ENCODE assay signal across 9 cellular contexts in genomic region chr19:18208098-18208951, GRCh38. TPM values are rescaled to one million over a fixed set of nuclear protein-coding genes. Genes with fewer than 3 reads are reported as not detected.
DNase-seq lines count a peak whose midpoint lies in the region; TF ChIP-seq lines count a peak whose summit lies in the region.
"Had no signal": no experiment of that assay in that cellular context is flagged by ENCODE, and none has a peak within 500 bp of the region (broad histone marks: within the 10 kb centered on the region; RNA-seq: fewer than 3 reads in every experiment).

No MANE protein-coding gene starts in this region.

- H3K4me3 Mint-ChIP-seq in endothelial cell (ENCODE audit: unreplicated experiment), result no peak overlapping the region
- H3K4me3 Mint-ChIP-seq: stimulated activated naive CD8-positive, alpha-beta T cell treated with anti-CD3 and anti-CD28 coated beads, Interleukin-15, Interleukin-2, amounts not matched to agents 100 ng/mL and 50 ng/mL, for 24 hours had no signal

- no peak overlapping the region for H3K27ac Mint-ChIP-seq in endothelial cell (ENCODE audit: unreplicated experiment)
- H3K27ac Mint-ChIP-seq: stimulated activated naive CD8-positive, alpha-beta T cell treated with anti-CD3 and anti-CD28 coated beads, Interleukin-15, Interleukin-2, amounts not matched to agents 100 ng/mL and 50 ng/mL, for 24 hours had no signal

- H3K9me3 ChIP-seq in ovary, result no peaks in the 10 kb centered on the region

- H3K9me3 Mint-ChIP-seq in endothelial cell (ENCODE audit: unreplicated experiment), result no peaks in the 10 kb centered on the region
- H3K9me3 Mint-ChIP-seq: stimulated activated naive CD8-positive, alpha-beta T cell treated with anti-CD3 and anti-CD28 coated beads, Interleukin-15, Interleukin-2, amounts not matched to agents 100 ng/mL and 50 ng/mL, for 24 hours had no signal

- H3K36me3 ChIP-seq in ovary, result no peaks in the 10 kb centered on the region

- in situ Hi-C loops in ACHN (cut with HindIII; ENCODE audit: low pct_ligation_motif_present, low pct_unique_long_range_greater_than_20kb, low sequenced_read_pairs), result no loop called here

- H3K27me3 Mint-ChIP-seq in endothelial cell (ENCODE audit: unreplicated experiment), result peaks cover 12% of the 10 kb centered on the region
- H3K27me3 Mint-ChIP-seq: stimulated activated naive CD8-positive, alpha-beta T cell treated with anti-CD3 and anti-CD28 coated beads, Interleukin-15, Interleukin-2, amounts not matched to agents 100 ng/mL and 50 ng/mL, for 24 hours had no signal

- peaks cover under 1% of the 10 kb centered on the region for H3K4me1 Mint-ChIP-seq in endothelial cell (ENCODE audit: unreplicated experiment)

- no peaks in the 10 kb centered on the region for H3K27me3 ChIP-seq in ovary

- no peak overlapping the region for H3K4me3 ChIP-seq in WI38 (ENCODE audit: low read depth, low read length)
- H3K4me3 ChIP-seq in ovary, result no peak overlapping the region

- no peak overlapping the region for H3K27ac ChIP-seq in ovary

- H3K4me1 ChIP-seq in ovary (ENCODE audit: insufficient read depth), result peaks cover 2% of the 10 kb centered on the region

- WGBS in ovary, 3 donors, result 8 to 10% (median 8%) methylated on average over 31 to 32 of the region's 32 CpGs

- TF ChIP-seq CTCF in AG09319 (IDR thresholded peaks at IDR 0.05; ENCODE audit: low read depth, low read length) (peak; percentile 43), WI38 (IDR thresholded peaks at IDR 0.05; ENCODE audit: low read depth, low read length) (0 out of 2 replicates have a peak, but pooled peaks have one; percentile 36), endothelial cell (IDR thresholded peaks at IDR 0.05; ENCODE audit: unreplicated experiment) (peak; percentile 78), ovary (IDR thresholded peaks at IDR 0.05) (peak in 2 of 3 donors; percentile 20 to 33)

- no peaks in the 10 kb centered on the region for H3K36me3 Mint-ChIP-seq in endothelial cell (ENCODE audit: low read depth, unreplicated experiment)

- no peak for TF ChIP-seq EP300 in ovary (IDR thresholded peaks at IDR 0.05)

- intact Hi-C loops in ovary (cut with DNase I), result loop anchor here in 1 of 4 donors (10.0 kb wide), 1 partner anchor 206 kb away; the partner anchor contains the start of gene SSBP4

- DNase-seq in AG09319 (ENCODE audit: extremely low read depth, low read depth), result peak; percentile 61
- DNase-seq in H4 (ENCODE audit: low spot score), result peak; percentile 70
- peak; percentile 57 for DNase-seq in endothelial cell (ENCODE audit: low spot score)
- DNase-seq in ovary, result peak; percentile 57 to 80 (median 76)
- no peak for DNase-seq in HuH-7.5 (ENCODE audit: low spot score)
- DNase-seq in ACHN, result no peak
- no peak for DNase-seq in SKM-1 treated with dmso at 0.1 percent for 144 hours (lab: John Stamatoyannopoulos, UW; ENCODE audit: unreplicated experiment)

- TF ChIP-seq POLR2A in ovary (IDR thresholded peaks at IDR 0.05), result no peak

RNA-seq across cellular contexts. Expression of gene RAB3A, which starts 4.5 kb away (rescaled TPM):
- total RNA-seq in H4 (2014; rRNA removed; shearing (Covaris generic)), result 0.41 and 2.2 TPM in 2 replicates
- total RNA-seq in endothelial cell (ENCODE audit: unreplicated experiment) (3.1 TPM), ovary (10 to 100 TPM in 2 of 7 donors, 1 to 10 TPM in 5; 1.9 to 32.9 (median 9.0) TPM)
- 1 to 10 TPM; 5.5 to 7.9 TPM for polyA plus RNA-seq in ovary

RNA-seq across cellular contexts. Expression of gene MPV17L2, which starts 15.3 kb away (rescaled TPM):
- total RNA-seq in H4 (2014; rRNA removed; shearing (Covaris generic)), result 17.7 and 30.9 TPM in 2 replicates
- total RNA-seq in endothelial cell (ENCODE audit: unreplicated experiment), result 17.7 TPM
- 10 to 100 TPM in 2 of 7 donors, 1 to 10 TPM in 5; 6.9 to 15.2 (median 8.6) TPM for total RNA-seq in ovary
- 10 to 100 TPM in 1 of 2 donors, 1 to 10 TPM in 1; 3.5 to 12.0 TPM for polyA plus RNA-seq in ovary

RNA-seq across cellular contexts. Expression of gene PDE4C, which starts 17.9 kb away (rescaled TPM):
- 0.06 TPM in 1 of 2 replicates, not detected in the other for total RNA-seq in H4 (2014; rRNA removed; shearing (Covaris generic))
- 0.85 TPM for total RNA-seq in endothelial cell (ENCODE audit: unreplicated experiment)
- 1 to 10 TPM in 4 of 7 donors, under 1 TPM in 2, not detected in 1; 0.57 to 1.7 (median 1.1) TPM for total RNA-seq in ovary
- under 1 TPM; 0.50 to 0.67 TPM for polyA plus RNA-seq in ovary

RNA-seq across cellular contexts. Expression of gene IFI30, which starts 34.7 kb away (rescaled TPM):
- total RNA-seq in H4 (2014; rRNA removed; shearing (Covaris generic)), result 156 and 172 TPM in 2 replicates
- total RNA-seq in endothelial cell (ENCODE audit: unreplicated experiment), result not detected
- 10 to 100 TPM; 10.1 to 70.9 (median 16.1) TPM for total RNA-seq in ovary
- 10 to 100 TPM; 21.8 to 34.4 TPM for polyA plus RNA-seq in ovary

RNA-seq across cellular contexts. Expression of gene PIK3R2, which starts 55.4 kb away (rescaled TPM):
- total RNA-seq in H4 (2014; rRNA removed; shearing (Covaris generic)), result 9.8 and 25.1 TPM in 2 replicates
- total RNA-seq in endothelial cell (ENCODE audit: unreplicated experiment) (28.0 TPM), ovary (10 to 100 TPM; 16.5 to 63.2 (median 48.9) TPM)
- polyA plus RNA-seq in ovary, result 10 to 100 TPM; 12.8 to 13.6 TPM

Comparison
In these comparisons a context has a peak if more than half of its experiments do, and no peak if none do; other contexts are left out.
1. DNase-seq: peak in AG09319 (single experiment), H4 (single experiment), endothelial cell (single experiment) and ovary (5 of 5); none in HuH-7.5 (single experiment), ACHN (single experiment) and SKM-1 treated with dmso at 0.1 percent for 144 hours (single experiment).
2. CTCF ChIP-seq: peak in every context shown above with its lines; median percentile 78 in endothelial cell; 43 in AG09319; 36 in WI38; 26 in ovary.